Comparison of ENCODE assay signal across 21 cellular contexts in the genomic region with DNA sequence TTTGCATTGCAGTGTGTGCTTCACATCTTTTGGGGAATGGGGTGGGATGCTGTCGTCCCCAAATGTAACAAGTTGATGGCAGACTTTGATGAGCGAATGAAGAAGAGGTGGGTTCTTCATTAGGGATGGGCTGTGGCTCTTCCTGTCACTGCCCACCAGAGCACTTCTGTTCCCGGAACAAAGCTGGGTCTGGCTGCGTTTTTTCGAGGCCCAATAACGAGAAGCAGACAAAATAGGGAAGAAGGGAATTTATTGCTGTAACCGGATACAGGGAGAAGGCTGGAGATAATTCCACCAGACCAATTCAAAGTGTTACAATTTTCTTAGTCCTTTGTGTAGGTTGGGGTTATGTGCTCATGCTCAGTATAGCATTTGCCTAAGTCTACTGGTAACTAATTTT.
DNase-seq lines count a peak whose midpoint lies in the region; FAIRE-seq and TF ChIP-seq lines count a peak whose summit lies in the region.
"Had no signal": no experiment of that assay in that cellular context is flagged by ENCODE, and none has a peak within 500 bp of the region (broad histone marks: within the 10 kb centered on the region; RNA-seq: fewer than 3 reads in every experiment).

No MANE protein-coding gene starts in this region.

- H3K18ac ChIP-seq in H9 (ENCODE audit: insufficient read length, low read depth, low read length), result no peak overlapping the region

- H4K5ac ChIP-seq in H9 (ENCODE audit: insufficient read length, low read depth, low read length), result no peak overlapping the region

- no peaks in the 10 kb centered on the region for H3K23me2 ChIP-seq in H9 (ENCODE audit: insufficient read length, low read depth, low read length, poor library complexity, severe bottlenecking)

- H3K4me1 ChIP-seq in H9 (ENCODE audit: insufficient read depth, low read length), result no peaks in the 10 kb centered on the region
- H3K4me1 ChIP-seq: BLaER1, Caco-2 had no signal

- no peak for DNase-seq in D721Med (ENCODE audit: insufficient read length, low spot score)
- no peak for DNase-seq in H9
- DNase-seq in islet precursor cell, result peak; percentile 80
- DNase-seq in neural crest cell (ENCODE audit: low read depth, low spot score), result no peak
- no peak for DNase-seq in activated T-helper 2 cell treated with anti-CD3 and anti-CD28 coated beads, Interferon-gamma antibody, Interleukin-2, Interleukin-4, amounts not matched to agents 10 μg/mL and 5 μg/mL and 100 μg/mL, durations not matched to agents 14 hours and 24 hours and 36 hours (ENCODE audit: low spot score)
- DNase-seq in NCI-H2196 (lab: John Stamatoyannopoulos, UW; ENCODE audit: unreplicated experiment), result no peak
- DNase-seq in OCI-M1 (lab: John Stamatoyannopoulos, UW), result no peak
- DNase-seq: Caco-2; CD4-positive, alpha-beta T cell; DND-41; MM.1S; NCI-H1048; NCI-H1417 treated with DMSO at 0.1 percent for 48 hours; NCI-H187 treated with DMSO at 0.1 percent for 48 hours; NCI-H2107; NCI-H2227 treated with DMSO at 0.1 percent for 48 hours; NCI-H510A had no signal

- H3K4me1 Mint-ChIP-seq in H9 (peaks cover 2% of the 10 kb centered on the region in 2 experiments; a peak in 2 of 4 replicates), neural crest cell (peaks cover 8% of the 10 kb centered on the region)
- no peaks in the 10 kb centered on the region for H3K4me1 Mint-ChIP-seq in activated T-helper 2 cell treated with anti-CD3 and anti-CD28 coated beads, Interferon-gamma antibody, Interleukin-2, Interleukin-4, amounts not matched to agents 10 μg/mL and 5 μg/mL and 100 μg/mL, durations not matched to agents 14 hours and 24 hours and 36 hours (ENCODE audit: low read depth)

- H3K14ac ChIP-seq in H9 (ENCODE audit: insufficient read depth, low read length), result no peak overlapping the region; the same call in 1 of the 2 replicates

- no peaks in the 10 kb centered on the region for H4K20me1 ChIP-seq in H9 (ENCODE audit: control insufficient read depth, insufficient read depth, insufficient read length)
- H4K20me1 ChIP-seq: BLaER1 had no signal

- no peaks in the 10 kb centered on the region for H3K79me1 ChIP-seq in H9 (ENCODE audit: insufficient read depth, low read depth, low read length, poor library complexity, severe bottlenecking)

- no peak overlapping the region for H3T11ph ChIP-seq in H9 (ENCODE audit: low read length)

- no peaks in the 10 kb centered on the region; a peak in 1 of 7 replicates for H3K36me3 Mint-ChIP-seq in H9 (ENCODE audit: insufficient read depth in 1 of 3, low read depth in 3 of 3)
- H3K36me3 Mint-ChIP-seq in neural crest cell (ENCODE audit: low read depth), result no peaks in the 10 kb centered on the region
- H3K36me3 Mint-ChIP-seq in activated T-helper 2 cell treated with anti-CD3 and anti-CD28 coated beads, Interferon-gamma antibody, Interleukin-2, Interleukin-4, amounts not matched to agents 10 μg/mL and 5 μg/mL and 100 μg/mL, durations not matched to agents 14 hours and 24 hours and 36 hours (ENCODE audit: low read depth), result no peaks in the 10 kb centered on the region

- no peak overlapping the region for H2BK15ac ChIP-seq in H9 (ENCODE audit: low read depth, low read length)

- no peak overlapping the region for H3K23ac ChIP-seq in H9 (ENCODE audit: insufficient read length, low read depth, low read length)

- peak overlapping the region; percentile 91 for H4K8ac ChIP-seq in H9 (replicated peaks; ENCODE audit: insufficient read length, low read depth, low read length)

- H3K27ac Mint-ChIP-seq in H9 (no peak overlapping the region), neural crest cell (ENCODE audit: unreplicated experiment) (peak overlapping the region; percentile 84)
- H3K27ac Mint-ChIP-seq in activated T-helper 2 cell treated with anti-CD3 and anti-CD28 coated beads, Interferon-gamma antibody, Interleukin-2, Interleukin-4, amounts not matched to agents 10 μg/mL and 5 μg/mL and 100 μg/mL, durations not matched to agents 14 hours and 24 hours and 36 hours, result no peak overlapping the region
- H3K27ac Mint-ChIP-seq: CD4-positive, alpha-beta T cell had no signal

- H2BK120ac ChIP-seq in H9 (ENCODE audit: low read depth, low read length, poor library complexity, severe bottlenecking), result no peak overlapping the region

- H3K56ac ChIP-seq in H9 (ENCODE audit: insufficient read length, low read depth, low read length), result no peak overlapping the region

- TF ChIP-seq CTCF in D721Med (IDR thresholded peaks at IDR 0.05; ENCODE audit: insufficient read depth, missing control alignments) (no peak), H9 (conservative IDR thresholded peaks at IDR 0.05) (no peak), neural crest cell (conservative IDR thresholded peaks at IDR 0.05) (no peak)

- H3K4me3 Mint-ChIP-seq in H9 (no peak overlapping the region), neural crest cell (no peak overlapping the region)
- H3K4me3 Mint-ChIP-seq in activated T-helper 2 cell treated with anti-CD3 and anti-CD28 coated beads, Interferon-gamma antibody, Interleukin-2, Interleukin-4, amounts not matched to agents 10 μg/mL and 5 μg/mL and 100 μg/mL, durations not matched to agents 14 hours and 24 hours and 36 hours (ENCODE audit: low read depth), result no peak overlapping the region
- H3K4me3 Mint-ChIP-seq: CD4-positive, alpha-beta T cell had no signal

- H2BK20ac ChIP-seq in H9 (ENCODE audit: low read depth, low read length, poor library complexity, severe bottlenecking), result no peak overlapping the region

- intact Hi-C loops in activated T-helper 2 cell treated with anti-CD3 and anti-CD28 coated beads, Interferon-gamma antibody, Interleukin-2, Interleukin-4, amounts not matched to agents 10 μg/mL and 5 μg/mL and 100 μg/mL, durations not matched to agents 14 hours and 24 hours and 36 hours (cut with micrococcal nuclease), result no loop called here

- H3K27me3 Mint-ChIP-seq in H9 (ENCODE audit: low read depth), result peaks cover 2% of the 10 kb centered on the region
- H3K27me3 Mint-ChIP-seq in neural crest cell (ENCODE audit: low read depth), result no peaks in the 10 kb centered on the region
- no peaks in the 10 kb centered on the region for H3K27me3 Mint-ChIP-seq in activated T-helper 2 cell treated with anti-CD3 and anti-CD28 coated beads, Interferon-gamma antibody, Interleukin-2, Interleukin-4, amounts not matched to agents 10 μg/mL and 5 μg/mL and 100 μg/mL, durations not matched to agents 14 hours and 24 hours and 36 hours (ENCODE audit: low read depth)
- H3K27me3 Mint-ChIP-seq: CD4-positive, alpha-beta T cell had no signal

- H3K27ac ChIP-seq in H9 (ENCODE audit: insufficient read length, low read depth, low read length), result no peak overlapping the region
- H3K27ac ChIP-seq: BLaER1, RWPE1 had no signal

- no peaks in the 10 kb centered on the region for H3K9me3 ChIP-seq in H9 (ENCODE audit: control insufficient read depth, low read depth, low read length)
- H3K9me3 ChIP-seq: BLaER1, Caco-2 had no signal

- H3K9ac ChIP-seq in H9 (ENCODE audit: extremely low read depth, insufficient read length, low read length), result no peak overlapping the region
- H3K9ac ChIP-seq: BLaER1 had no signal

- H2AFZ ChIP-seq in H9 (ENCODE audit: low read length), result no peak overlapping the region

- H3K9me3 Mint-ChIP-seq in H9 (no peaks in the 10 kb centered on the region), neural crest cell (no peaks in the 10 kb centered on the region)
- H3K9me3 Mint-ChIP-seq in activated T-helper 2 cell treated with anti-CD3 and anti-CD28 coated beads, Interferon-gamma antibody, Interleukin-2, Interleukin-4, amounts not matched to agents 10 μg/mL and 5 μg/mL and 100 μg/mL, durations not matched to agents 14 hours and 24 hours and 36 hours, result no peaks in the 10 kb centered on the region
- H3K9me3 Mint-ChIP-seq: CD4-positive, alpha-beta T cell had no signal

- H2BK12ac ChIP-seq in H9 (ENCODE audit: insufficient read length, low read depth, low read length), result no peak overlapping the region

- no peak overlapping the region for H2BK5ac ChIP-seq in H9 (ENCODE audit: insufficient read length, low read length)

- no peak overlapping the region for H2AK5ac ChIP-seq in H9 (ENCODE audit: insufficient read length, low read length)

- WGBS in H9 (ENCODE audit: extremely low coverage, insufficient read length, low lambda C conversion rate), result no CpG with 5 or more reads among the region's 7 CpGs

- H3K4me2 ChIP-seq in H9 (ENCODE audit: insufficient read depth, insufficient read length, low read length), result no peak overlapping the region
- H3K4me2 ChIP-seq: BLaER1 had no signal

- FAIRE-seq in D721Med (lab: Jason Lieb, UNC), result peak; percentile 29
- FAIRE-seq: GM12891, H1 had no signal

- H4K91ac ChIP-seq in H9 (ENCODE audit: insufficient read length, low read depth, low read length), result no peak overlapping the region

- no peak overlapping the region for H3K4ac ChIP-seq in H9 (ENCODE audit: low read depth, low read length)

- H3K79me2 ChIP-seq in H9 (ENCODE audit: insufficient read depth, low read length), result no peaks in the 10 kb centered on the region

- no peaks in the 10 kb centered on the region for H3K27me3 ChIP-seq in H9 (ENCODE audit: insufficient read depth, low read length)
- H3K27me3 ChIP-seq: BLaER1 had no signal
